11 cellular contexts compared by ENCODE assay signal in genomic region chr3:159130108-159130507, GRCh38.
DNase-seq lines count a peak whose midpoint lies in the region; ATAC-seq and TF ChIP-seq lines count a peak whose summit lies in the region.
"Had no signal": no experiment of that assay in that cellular context is flagged by ENCODE, and none has a peak within 500 bp of the region (broad histone marks: within the 10 kb centered on the region; RNA-seq: fewer than 3 reads in every experiment).

No MANE protein-coding gene starts in this region.

- no peaks in the 10 kb centered on the region for H3K36me3 Mint-ChIP-seq in neural progenitor cell
- H3K36me3 Mint-ChIP-seq: natural killer cell treated with Interleukin-12 subunit alpha and Interleukin-12 subunit beta and Interleukin-15 and Interleukin-18, amount 100 ng/mL, for 72 hours had no signal

- H3K4me3 ChIP-seq in mammary epithelial cell (replicated peaks in 1 of 3; ENCODE audit: insufficient read depth in 1 of 3, low read depth in 2 of 3, low read length in 3 of 3) (no peak overlapping the region), neural progenitor cell (no peak overlapping the region)
- H3K4me3 ChIP-seq: dorsolateral prefrontal cortex, K562 had no signal

- peak; percentile 26 to 41 for TF ChIP-seq CTCF in mammary epithelial cell (conservative IDR thresholded peaks at IDR 0.05 in 1 of 2, IDR thresholded peaks at IDR 0.05 in 1 of 2; ENCODE audit: extremely low read depth in 1 of 2, insufficient read depth in 1 of 2, low read depth in 1 of 2, low read length in 2 of 2)
- peak; percentile 67 for TF ChIP-seq CTCF in neural progenitor cell (IDR thresholded peaks at IDR 0.05)

- in situ Hi-C loops in mammary epithelial cell (cut with MboI; ENCODE audit: low sequenced_read_pairs in 2 of 2), result no loop called here

- no peaks in the 10 kb centered on the region for H4K20me1 ChIP-seq in mammary epithelial cell (ENCODE audit: insufficient read depth, low read length)
- H4K20me1 ChIP-seq in neural progenitor cell (ENCODE audit: low read depth), result no peaks in the 10 kb centered on the region

- 36% methylated on average over 1 of the region's 1 CpG for WGBS in mammary epithelial cell (ENCODE audit: low coverage, missing lambda C conversion rate)

- no peaks in the 10 kb centered on the region for H3F3A ChIP-seq in neural progenitor cell (ENCODE audit: low read depth)

- CTCF ChIA-PET in mammary epithelial cell (lab: Charles Lee; ENCODE audit: low non-redundant PET), result interaction anchor here (0.6 kb wide), 1 partner anchor 106 kb away, joined by 5 read pairs; no protein-coding TSS in a partner anchor

- H3K9me3 Mint-ChIP-seq in neural progenitor cell, result no peaks in the 10 kb centered on the region

- H2AFZ ChIP-seq in mammary epithelial cell (ENCODE audit: low read depth, low read length) (no peak overlapping the region), neural progenitor cell (replicated peaks) (no peak overlapping the region)

- no peak overlapping the region for H3K9ac ChIP-seq in mammary epithelial cell (ENCODE audit: insufficient read depth, low read length)
- no peak overlapping the region for H3K9ac ChIP-seq in neural progenitor cell

- ATAC-seq in GM21515 (IDR thresholded peaks at IDR 0.05; ENCODE audit: unreplicated experiment), result no peak
- ATAC-seq: K562; natural killer cell treated with Interleukin-12 subunit alpha and Interleukin-12 subunit beta and Interleukin-15 and Interleukin-18, amount 100 ng/mL, for 72 hours had no signal

- H3K27ac ChIP-seq in mammary epithelial cell (ENCODE audit: insufficient read depth, low read depth, low read length) (no peak overlapping the region), neural progenitor cell (no peak overlapping the region)
- H3K27ac ChIP-seq: dorsolateral prefrontal cortex had no signal

- H3K27me3 ChIP-seq in mammary epithelial cell (ENCODE audit: insufficient read depth, low read length) (no peaks in the 10 kb centered on the region), neural progenitor cell (no peaks in the 10 kb centered on the region)
- H3K27me3 ChIP-seq: dorsolateral prefrontal cortex had no signal

- no peak overlapping the region for H3K4me2 ChIP-seq in mammary epithelial cell (ENCODE audit: insufficient read depth, low read depth, low read length)
- H3K4me2 ChIP-seq in neural progenitor cell, result no peak overlapping the region

- no peak overlapping the region for H3K4me3 Mint-ChIP-seq in neural progenitor cell
- H3K4me3 Mint-ChIP-seq: natural killer cell treated with Interleukin-12 subunit alpha and Interleukin-12 subunit beta and Interleukin-15 and Interleukin-18, amount 100 ng/mL, for 72 hours had no signal

- H3K36me3 ChIP-seq in mammary epithelial cell (ENCODE audit: insufficient read depth, low read length) (no peaks in the 10 kb centered on the region), neural progenitor cell (no peaks in the 10 kb centered on the region)

- DNase-seq in DMS53 (lab: John Stamatoyannopoulos, UW), result peak; percentile 40
- no peak for DNase-seq in DMS53 treated with DMSO at 0.1 percent for 48 hours (lab: John Stamatoyannopoulos, UW; ENCODE audit: unreplicated experiment)
- DNase-seq in HT-29 (ENCODE audit: low spot score), result peak; percentile 45
- DNase-seq in mammary epithelial cell, result no peak
- peak; percentile 42 for DNase-seq in neural progenitor cell (ENCODE audit: low spot score)
- no peak for DNase-seq in stimulated activated CD4-positive, alpha-beta T cell treated with anti-CD3 and anti-CD28 coated beads, Interleukin-2, amount 100 ng/mL, for 24 hours
- DNase-seq in DMS114 treated with DMSO at 0.1 percent for 48 hours (lab: John Stamatoyannopoulos, UW; ENCODE audit: unreplicated experiment), result no peak
- DNase-seq: dorsolateral prefrontal cortex had no signal

- no peaks in the 10 kb centered on the region for H3K27me3 Mint-ChIP-seq in neural progenitor cell (ENCODE audit: insufficient read depth, low read depth)
- H3K27me3 Mint-ChIP-seq: natural killer cell treated with Interleukin-12 subunit alpha and Interleukin-12 subunit beta and Interleukin-15 and Interleukin-18, amount 100 ng/mL, for 72 hours had no signal

- intact Hi-C loops in mammary epithelial cell (cut with micrococcal nuclease), result loop anchor here (1.0 kb wide), 1 partner anchor 119 kb away; no protein-coding TSS in a partner anchor

- no TSS peak for BruUV-seq in mammary epithelial cell (replicated peaks; lab: Mats Ljungman, UMichigan)

- dilution Hi-C loops in mammary epithelial cell (cut with HindIII; ENCODE audit: low sequenced_read_pairs), result no loop called here

- H3K9me3 ChIP-seq in mammary epithelial cell (replicated peaks; ENCODE audit: insufficient read depth, low read length) (no peaks in the 10 kb centered on the region), neural progenitor cell (ENCODE audit: low read depth) (no peaks in the 10 kb centered on the region)

- no peaks in the 10 kb centered on the region for H3K79me2 ChIP-seq in mammary epithelial cell (ENCODE audit: insufficient read depth, low read length)
- no peaks in the 10 kb centered on the region for H3K79me2 ChIP-seq in neural progenitor cell (ENCODE audit: low read depth)

- no peak overlapping the region for H3K27ac Mint-ChIP-seq in neural progenitor cell
- H3K27ac Mint-ChIP-seq: natural killer cell treated with Interleukin-12 subunit alpha and Interleukin-12 subunit beta and Interleukin-15 and Interleukin-18, amount 100 ng/mL, for 72 hours had no signal

- peaks cover 3% of the 10 kb centered on the region for H3K4me1 Mint-ChIP-seq in neural progenitor cell

- peaks cover 30% of the 10 kb centered on the region for H3K4me1 ChIP-seq in mammary epithelial cell (ENCODE audit: insufficient read depth, low read length)
- no peaks in the 10 kb centered on the region for H3K4me1 ChIP-seq in neural progenitor cell

Comparison
In these comparisons a context has a peak if more than half of its experiments do, and no peak if none do; other contexts are left out.
1. DNase-seq: peak in DMS53 (single experiment), HT-29 (single experiment) and neural progenitor cell (single experiment); none in DMS53 treated with DMSO at 0.1 percent for 48 hours (single experiment), mammary epithelial cell (single experiment), stimulated activated CD4-positive, alpha-beta T cell treated with anti-CD3 and anti-CD28 coated beads, Interleukin-2, amount 100 ng/mL, for 24 hours (0 of 2) and DMS114 treated with DMSO at 0.1 percent for 48 hours (single experiment).